Comparison of ENCODE assay signal across 35 cellular contexts in genomic region chr3:131200636-131201199, GRCh38.
DNase-seq lines count a peak whose midpoint lies in the region; ATAC-seq, FAIRE-seq and TF ChIP-seq lines count a peak whose summit lies in the region.
"Had no signal": no experiment of that assay in that cellular context is flagged by ENCODE, and none has a peak within 500 bp of the region (broad histone marks: within the 10 kb centered on the region; RNA-seq: fewer than 3 reads in every experiment).

No MANE protein-coding gene starts in this region.

- H3K27ac Mint-ChIP-seq in activated CD4-positive, alpha-beta T cell treated with anti-CD3 and anti-CD28 coated beads, Interleukin-2, amount 10 ng/mL, durations not matched to agents 24 days and 14 days: no peak overlapping the region
- H3K27ac Mint-ChIP-seq: B cell; CD14-positive monocyte; CD4-positive, alpha-beta memory T cell; CD4-positive, alpha-beta T cell; CD4-positive, CD25-positive, alpha-beta regulatory T cell; CD8-positive, alpha-beta memory T cell; CD8-positive, alpha-beta T cell had no signal

- H3K27ac ChIP-seq in HepG2 (ENCODE audit: extremely low read length, insufficient read depth, low read length): no peak overlapping the region
- no peak overlapping the region for H3K27ac ChIP-seq in right lobe of liver
- H3K27ac ChIP-seq in K562 (ENCODE audit: extremely low read depth, low read depth, low read length): no peak overlapping the region
- H3K27ac ChIP-seq: 22Rv1; A549; BLaER1; BLaER1 treated with 17β-estradiol and CSF1 and Interleukin-3, amounts not matched to agents 10 nM and 100 nM; C4-2B had no signal

- peaks cover 21% of the 10 kb centered on the region for H3K9me3 ChIP-seq in HepG2 (ENCODE audit: low read length)
- H3K9me3 ChIP-seq in right lobe of liver: no peaks in the 10 kb centered on the region
- H3K9me3 ChIP-seq in K562 (replicated peaks; ENCODE audit: control insufficient read depth, insufficient read depth, low read depth, low read length): 0 out of 2 replicates have a peak, but pooled peaks cover 1% of the 10 kb centered on the region
- H3K9me3 ChIP-seq: BE2C, Caco-2 had no signal

- no peak for FAIRE-seq in HepG2 (lab: Jason Lieb, UNC)
- no peak for FAIRE-seq in K562 (lab: Jason Lieb, UNC)
- FAIRE-seq: A204.1, A549, D721Med had no signal

- POLR2A ChIA-PET in HepG2 (lab: Yijun Ruan, JAX): no interaction called here
- POLR2A ChIA-PET in K562 (lab: Yijun Ruan, JAX): no interaction called here

- H2AFZ ChIP-seq in HepG2 (ENCODE audit: low read length): no peak overlapping the region
- no peak overlapping the region for H2AFZ ChIP-seq in K562 (ENCODE audit: low read depth, low read length)

- TF ChIP-seq POLR2A in HepG2 (IDR thresholded peaks at IDR 0.05; ENCODE audit: insufficient read depth in 1 of 2, low read depth in 2 of 2, low read length in 2 of 2) (no peak), right lobe of liver (IDR thresholded peaks at IDR 0.05) (no peak), K562 (conservative IDR thresholded peaks at IDR 0.05) (no peak)

- H3K9me3 Mint-ChIP-seq in activated CD4-positive, alpha-beta T cell treated with anti-CD3 and anti-CD28 coated beads, Interleukin-2, amount 10 ng/mL, durations not matched to agents 24 days and 14 days: no peaks in the 10 kb centered on the region

- no peaks in the 10 kb centered on the region for H4K20me1 ChIP-seq in HepG2 (ENCODE audit: insufficient read depth, low read length)
- H4K20me1 ChIP-seq in K562 (replicated peaks; ENCODE audit: control insufficient read depth, insufficient read depth, low read length): no peaks in the 10 kb centered on the region
- H4K20me1 ChIP-seq: BLaER1; BLaER1 treated with 17β-estradiol and CSF1 and Interleukin-3, amounts not matched to agents 10 nM and 100 nM had no signal

- no peaks in the 10 kb centered on the region for H3K79me2 ChIP-seq in HepG2 (ENCODE audit: insufficient read depth, low read length)
- H3K79me2 ChIP-seq in K562 (ENCODE audit: control insufficient read depth, insufficient read depth, low read length): no peaks in the 10 kb centered on the region

- H3K4me1 ChIP-seq in HepG2 (ENCODE audit: insufficient read depth, low read length) (no peaks in the 10 kb centered on the region), right lobe of liver (no peaks in the 10 kb centered on the region), K562 (replicated peaks in 1 of 2; ENCODE audit: control insufficient read depth in 2 of 2, insufficient read depth in 2 of 2, low read length in 2 of 2) (no peaks in the 10 kb centered on the region)
- H3K4me1 ChIP-seq: A549; BE2C; BLaER1; BLaER1 treated with 17β-estradiol and CSF1 and Interleukin-3, amounts not matched to agents 10 nM and 100 nM; Caco-2 had no signal

- CTCF ChIA-PET in HepG2 (lab: Yijun Ruan, JAX; ENCODE audit: low intra/inter-chr PET ratio, low total read pairs): no interaction called here
- CTCF ChIA-PET in K562 (lab: Yijun Ruan, JAX; ENCODE audit: low intra/inter-chr PET ratio): no interaction called here

- BruUV-seq in HepG2 (replicated peaks; lab: Mats Ljungman, UMichigan): no TSS peak
- no TSS peak for BruUV-seq in K562 (replicated peaks; lab: Mats Ljungman, UMichigan)

- in situ Hi-C loops in HepG2 (cut with HindIII; ENCODE audit: extremely low pct_ligation_motif_present, low pct_unique_long_range_greater_than_20kb) (no loop called here), K562 (cut with MboI) (no loop called here)

- TF ChIP-seq CTCF in HepG2 (CRISPR knock-in tag; IDR thresholded peaks at IDR 0.05) (no peak), right lobe of liver (IDR thresholded peaks at IDR 0.05) (no peak), K562 (IDR thresholded peaks at IDR 0.05 in 2 of 3, conservative IDR thresholded peaks at IDR 0.05 in 1 of 3; ENCODE audit: insufficient read depth in 2 of 3, low read depth in 1 of 3, low read length in 3 of 3) (no peak)

- no peaks in the 10 kb centered on the region for H3K4me1 Mint-ChIP-seq in activated CD4-positive, alpha-beta T cell treated with anti-CD3 and anti-CD28 coated beads, Interleukin-2, amount 10 ng/mL, durations not matched to agents 24 days and 14 days
- H3K4me1 Mint-ChIP-seq: B cell; CD14-positive monocyte; CD4-positive, alpha-beta memory T cell; CD8-positive, alpha-beta memory T cell had no signal

- no peak for TF ChIP-seq EP300 in HepG2 (IDR thresholded peaks at IDR 0.05; ENCODE audit: low read depth in 2 of 2, low read length in 2 of 2)
- no peak for TF ChIP-seq EP300 in HepG2 (CRISPR knock-in tag; IDR thresholded peaks at IDR 0.05; ENCODE audit: borderline replicate concordance)
- no peak for TF ChIP-seq EP300 in K562 (IDR thresholded peaks at IDR 0.05; ENCODE audit: low read length)

- WGBS in HepG2 (ENCODE audit: low lambda C conversion rate): 1% methylated on average over 4 of the region's 4 CpGs
- 87% methylated on average over 4 of the region's 4 CpGs for WGBS in right lobe of liver (ENCODE audit: insufficient coverage, low coverage, low lambda C conversion rate, missing lambda C conversion rate)
- WGBS in K562 (ENCODE audit: insufficient coverage, low coverage, missing lambda C conversion rate): 5% methylated on average over 4 of the region's 4 CpGs

- no peaks in the 10 kb centered on the region for H3K9me1 ChIP-seq in K562 (ENCODE audit: control insufficient read depth, insufficient read depth, low read length)

- intact Hi-C loops in activated CD4-positive, alpha-beta T cell treated with anti-CD3 and anti-CD28 coated beads, Interleukin-2, amount 10 ng/mL, durations not matched to agents 24 days and 14 days (cut with micrococcal nuclease): no loop called here
- intact Hi-C loops in HepG2 (cut with micrococcal nuclease; ENCODE audit: unreplicated experiment) (no loop called here), right lobe of liver (cut with DNase I) (no loop called here), K562 (cut with micrococcal nuclease) (no loop called here)

- no peak overlapping the region for H3K9ac ChIP-seq in HepG2 (ENCODE audit: insufficient read depth, low read depth, low read length)
- no peak overlapping the region for H3K9ac ChIP-seq in K562 (ENCODE audit: insufficient read depth in 1 of 2, low read depth in 2 of 2, low read length in 2 of 2)
- H3K9ac ChIP-seq: BLaER1; BLaER1 treated with 17β-estradiol and CSF1 and Interleukin-3, amounts not matched to agents 10 nM and 100 nM had no signal

- no peaks in the 10 kb centered on the region for H3K27me3 Mint-ChIP-seq in activated CD4-positive, alpha-beta T cell treated with anti-CD3 and anti-CD28 coated beads, Interleukin-2, amount 10 ng/mL, durations not matched to agents 24 days and 14 days
- H3K27me3 Mint-ChIP-seq: B cell; CD4-positive, alpha-beta memory T cell; CD4-positive, alpha-beta T cell; CD4-positive, CD25-positive, alpha-beta regulatory T cell had no signal

- H3K36me3 Mint-ChIP-seq in activated CD4-positive, alpha-beta T cell treated with anti-CD3 and anti-CD28 coated beads, Interleukin-2, amount 10 ng/mL, durations not matched to agents 24 days and 14 days (ENCODE audit: low read depth): no peaks in the 10 kb centered on the region
- H3K36me3 Mint-ChIP-seq: CD14-positive monocyte; CD4-positive, CD25-positive, alpha-beta regulatory T cell; CD8-positive, alpha-beta T cell had no signal

- no peak overlapping the region for H3K4me2 ChIP-seq in HepG2 (ENCODE audit: low read depth, low read length)
- no peak overlapping the region for H3K4me2 ChIP-seq in K562 (ENCODE audit: insufficient read depth, low read length)
- H3K4me2 ChIP-seq: A549; BLaER1; BLaER1 treated with 17β-estradiol and CSF1 and Interleukin-3, amounts not matched to agents 10 nM and 100 nM had no signal

- no peak overlapping the region for H3K4me3 Mint-ChIP-seq in activated CD4-positive, alpha-beta T cell treated with anti-CD3 and anti-CD28 coated beads, Interleukin-2, amount 10 ng/mL, durations not matched to agents 24 days and 14 days
- H3K4me3 Mint-ChIP-seq: B cell; CD14-positive monocyte; CD4-positive, alpha-beta memory T cell; CD4-positive, alpha-beta T cell; CD4-positive, CD25-positive, alpha-beta regulatory T cell; CD8-positive, alpha-beta memory T cell; CD8-positive, alpha-beta T cell had no signal

- peak; percentile 2 for DNase-seq in activated CD4-positive, alpha-beta T cell treated with anti-CD3 and anti-CD28 coated beads, Interleukin-2, amount 10 ng/mL, durations not matched to agents 24 days and 14 days
- DNase-seq in activated CD4-positive, alpha-beta T cell treated with anti-CD3 and anti-CD28 coated beads for 4 hours: no peak
- DNase-seq in HepG2 (ENCODE audit: low spot score): no peak
- no peak for DNase-seq in right lobe of liver
- DNase-seq in K562 (ENCODE audit: extremely low read depth in 1 of 4, low spot score in 3 of 4): no peak
- DNase-seq: 8988T; ACHN; AML-193; BE2C; C1 segment of cervical spinal cord; Caco-2; Calu3; CD4-positive, alpha-beta memory T cell; CD4-positive, alpha-beta T cell; CD4-positive, CD25-positive, alpha-beta regulatory T cell; CD8-positive, alpha-beta memory T cell; CD8-positive, alpha-beta T cell; COR-L47; DMS 273 treated with DMSO at 0.1 percent for 48 hours; DMS153; DMS53; DMS79; DMS79 treated with DMSO at 0.1 percent for 48 hours; DND-41; EL had no signal

- ATAC-seq in HepG2 (no peak), right lobe of liver (no peak), K562 (no peak), HG03521 (IDR thresholded peaks at IDR 0.05; ENCODE audit: unreplicated experiment) (no peak)
- ATAC-seq: A549; CD8-positive, alpha-beta T cell had no signal

- H3K4me3 ChIP-seq in HepG2 (replicated peaks in 1 of 3; ENCODE audit: insufficient read depth in 1 of 3, low read depth in 2 of 3, low read length in 3 of 3) (no peak overlapping the region), right lobe of liver (no peak overlapping the region), K562 (no peak overlapping the region)
- H3K4me3 ChIP-seq: A549; BLaER1; BLaER1 treated with 17β-estradiol and CSF1 and Interleukin-3, amounts not matched to agents 10 nM and 100 nM had no signal

- no peak for TF ChIP-seq RAD21 in HepG2 (CRISPR knock-in tag; IDR thresholded peaks at IDR 0.05)
- no peak for TF ChIP-seq RAD21 in K562 (CRISPR knock-in tag; conservative IDR thresholded peaks at IDR 0.05 in 1 of 2, IDR thresholded peaks at IDR 0.05 in 1 of 2)

- no peaks in the 10 kb centered on the region for H3K36me3 ChIP-seq in HepG2 (replicated peaks in 1 of 2; ENCODE audit: control insufficient read depth in 1 of 2, insufficient read depth in 2 of 2, low read length in 2 of 2)
- no peaks in the 10 kb centered on the region for H3K36me3 ChIP-seq in right lobe of liver
- no peaks in the 10 kb centered on the region for H3K36me3 ChIP-seq in K562 (ENCODE audit: control insufficient read depth, insufficient read depth, low read length)
- H3K36me3 ChIP-seq: BE2C, BLaER1 had no signal

- H3K27me3 ChIP-seq in HepG2 (ENCODE audit: control insufficient read depth in 1 of 2, insufficient read depth in 2 of 2, low read length in 2 of 2): no peaks in the 10 kb centered on the region
- no peaks in the 10 kb centered on the region for H3K27me3 ChIP-seq in right lobe of liver
- H3K27me3 ChIP-seq in K562 (ENCODE audit: control insufficient read depth in 2 of 2, insufficient read depth in 2 of 2, low read length in 2 of 2): no peaks in the 10 kb centered on the region
- H3K27me3 ChIP-seq: BE2C; BLaER1; BLaER1 treated with 17β-estradiol and CSF1 and Interleukin-3, amounts not matched to agents 10 nM and 100 nM had no signal

TF ChIP-seq in HepG2, 621 proteins besides CTCF, POLR2A, EP300 and RAD21 (continues in another document):
- no peak for TF ChIP-seq FOXA3 (CRISPR knock-in tag; IDR thresholded peaks at IDR 0.05)

TF ChIP-seq in K562, 482 proteins besides CTCF, POLR2A, EP300 and RAD21 (continues in another document):
- TF ChIP-seq SNRNP70 (optimal IDR thresholded peaks at IDR 0.05; ENCODE audit: low read depth, low read length): no peak
